1 cellular context compared by ENCODE assay signal in genomic region chr20:1121439-1121838, GRCh38.
TF ChIP-seq lines count a peak whose summit lies in the region.

No MANE protein-coding gene starts in this region.

TF ChIP-seq in IMR-90, 13 proteins besides CTCF, POLR2A, EP300 and RAD21 (continued from another document):
- TF ChIP-seq RCOR1 (IDR thresholded peaks at IDR 0.05; ENCODE audit: insufficient replicate concordance, low read length): no peak
- TF ChIP-seq MAZ (IDR thresholded peaks at IDR 0.05; ENCODE audit: borderline replicate concordance, low read depth, low read length): no peak
- no peak for TF ChIP-seq CEBPB (IDR thresholded peaks at IDR 0.05; ENCODE audit: low read depth, low read length)
- no peak for TF ChIP-seq CHD1 (IDR thresholded peaks at IDR 0.05; ENCODE audit: low read depth, low read length)
- TF ChIP-seq BHLHE40 (IDR thresholded peaks at IDR 0.05; ENCODE audit: low read depth, low read length): no peak
- TF ChIP-seq USF2 (IDR thresholded peaks at IDR 0.05; ENCODE audit: low read depth, low read length): no peak
- TF ChIP-seq FOS (IDR thresholded peaks at IDR 0.05; ENCODE audit: low read depth, low read length): no peak
